In genomic region chr16:15457390-15457789, GRCh38 we compare ENCODE assay signal across 23 cellular contexts. TPM values are rescaled to one million over a fixed set of nuclear protein-coding genes. Genes with fewer than 3 reads are reported as not detected.
A peak's percentile ranks its signal among the peaks of the same experiment; 100 is the strongest.
DNase-seq lines count a peak whose midpoint lies in the region; ATAC-seq, FAIRE-seq and TF ChIP-seq lines count a peak whose summit lies in the region.
"Had no signal": no experiment of that assay in that cellular context is flagged by ENCODE, and none has a peak within 500 bp of the region (broad histone marks: within the 10 kb centered on the region; RNA-seq: fewer than 3 reads in every experiment).

No MANE protein-coding gene starts in this region.

- peaks cover 17% of the 10 kb centered on the region for H3K27me3 Mint-ChIP-seq in activated CD8-positive, alpha-beta memory T cell treated with anti-CD3 and anti-CD28 coated beads, Interleukin-2, amount 10 ng/mL, durations not matched to agents 7 days and 5 days
- H3K27me3 Mint-ChIP-seq in nephron progenitor cell (ENCODE audit: low read depth, poor library complexity), result peaks cover 2% of the 10 kb centered on the region
- H3K27me3 Mint-ChIP-seq: CD4-positive, CD25-positive, alpha-beta regulatory T cell had no signal

- no peak overlapping the region for H3K4me3 Mint-ChIP-seq in activated CD8-positive, alpha-beta memory T cell treated with anti-CD3 and anti-CD28 coated beads, Interleukin-2, amount 10 ng/mL, durations not matched to agents 7 days and 5 days
- H3K4me3 Mint-ChIP-seq in nephron progenitor cell, result no peak overlapping the region
- H3K4me3 Mint-ChIP-seq: CD4-positive, CD25-positive, alpha-beta regulatory T cell; CD8-positive, alpha-beta T cell; HFFc6 had no signal

- no peak overlapping the region for H3K9ac ChIP-seq in BLaER1 treated with 17β-estradiol and CSF1 and Interleukin-3, amounts not matched to agents 10 nM and 100 nM

- CTCF ChIA-PET in activated CD8-positive, alpha-beta memory T cell treated with anti-CD3 and anti-CD28 coated beads, Interleukin-2, amount 10 ng/mL, durations not matched to agents 7 days and 5 days (lab: Charles Lee), result no interaction called here

- peak overlapping the region in 6 of 11 experiments; percentile 0 to 35 (median 12); a peak in 4 of 22 replicates for H3K4me2 ChIP-seq in BLaER1 treated with 17β-estradiol and CSF1 and Interleukin-3, amounts not matched to agents 10 nM and 100 nM

- H3K9me3 ChIP-seq in BLaER1 treated with 17β-estradiol and CSF1 and Interleukin-3, amounts not matched to agents 10 nM and 100 nM (replicated peaks in 1 of 11), result peaks cover 0 to 13% (median 4%) of the 10 kb centered on the region in 11 experiments; a peak in 6 of 22 replicates
- no peaks in the 10 kb centered on the region for H3K9me3 ChIP-seq in small intestine (ENCODE audit: control insufficient read depth, low read depth)
- H3K9me3 ChIP-seq: BE2C, Caco-2, HAP-1 had no signal

- H3K36me3 ChIP-seq in BLaER1 treated with 17β-estradiol and CSF1 and Interleukin-3, amounts not matched to agents 10 nM and 100 nM, result no peaks in the 10 kb centered on the region
- no peaks in the 10 kb centered on the region for H3K36me3 ChIP-seq in small intestine (ENCODE audit: control insufficient read depth in 2 of 2, insufficient read depth in 2 of 2, low read length in 2 of 2)
- H3K36me3 ChIP-seq: BE2C, HAP-1 had no signal

- TF ChIP-seq CTCF in nephron progenitor cell (IDR thresholded peaks at IDR 0.05), result no peak

- H3K9me3 Mint-ChIP-seq in activated CD8-positive, alpha-beta memory T cell treated with anti-CD3 and anti-CD28 coated beads, Interleukin-2, amount 10 ng/mL, durations not matched to agents 7 days and 5 days (ENCODE audit: low read depth), result no peaks in the 10 kb centered on the region
- no peaks in the 10 kb centered on the region for H3K9me3 Mint-ChIP-seq in nephron progenitor cell
- H3K9me3 Mint-ChIP-seq: CD4-positive, CD25-positive, alpha-beta regulatory T cell; CD8-positive, alpha-beta T cell; HFFc6 had no signal

- H3K27me3 ChIP-seq in BLaER1 treated with 17β-estradiol and CSF1 and Interleukin-3, amounts not matched to agents 10 nM and 100 nM, result no peaks in the 10 kb centered on the region
- H3K27me3 ChIP-seq in small intestine (ENCODE audit: control insufficient read depth in 2 of 2, insufficient read depth in 2 of 2, low read length in 2 of 2), result no peaks in the 10 kb centered on the region
- H3K27me3 ChIP-seq: BE2C had no signal

- peaks cover 0 to 18% (median 13%) of the 10 kb centered on the region in 10 experiments; a peak in 17 of 20 replicates for H3K4me1 ChIP-seq in BLaER1 treated with 17β-estradiol and CSF1 and Interleukin-3, amounts not matched to agents 10 nM and 100 nM
- peaks cover 0 to 5% of the 10 kb centered on the region in 2 donors for H3K4me1 ChIP-seq in small intestine (ENCODE audit: control insufficient read depth in 2 of 2, insufficient read depth in 1 of 2, low read depth in 1 of 2, low read length in 1 of 2)
- H3K4me1 ChIP-seq: BE2C, HAP-1 had no signal

- H3K4me1 Mint-ChIP-seq in activated CD8-positive, alpha-beta memory T cell treated with anti-CD3 and anti-CD28 coated beads, Interleukin-2, amount 10 ng/mL, durations not matched to agents 7 days and 5 days, result no peaks in the 10 kb centered on the region
- H3K4me1 Mint-ChIP-seq in nephron progenitor cell, result peaks cover 12% of the 10 kb centered on the region
- H3K4me1 Mint-ChIP-seq: CD4-positive, CD25-positive, alpha-beta regulatory T cell had no signal

- H3K27ac Mint-ChIP-seq in activated CD8-positive, alpha-beta memory T cell treated with anti-CD3 and anti-CD28 coated beads, Interleukin-2, amount 10 ng/mL, durations not matched to agents 7 days and 5 days, result no peak overlapping the region
- peak overlapping the region; percentile 33 for H3K27ac Mint-ChIP-seq in nephron progenitor cell
- H3K27ac Mint-ChIP-seq: CD4-positive, CD25-positive, alpha-beta regulatory T cell; CD8-positive, alpha-beta T cell; HFFc6 had no signal

- no peaks in the 10 kb centered on the region for H3K36me3 Mint-ChIP-seq in activated CD8-positive, alpha-beta memory T cell treated with anti-CD3 and anti-CD28 coated beads, Interleukin-2, amount 10 ng/mL, durations not matched to agents 7 days and 5 days
- H3K36me3 Mint-ChIP-seq in nephron progenitor cell (ENCODE audit: low read depth), result peaks cover 15% of the 10 kb centered on the region
- H3K36me3 Mint-ChIP-seq: CD4-positive, CD25-positive, alpha-beta regulatory T cell; CD8-positive, alpha-beta T cell had no signal

- 42 to 63% (median 46%) methylated on average over 4 of the region's 4 CpGs for whole genome bisulfite sequencing in small intestine, 3 donors

- H3K27ac ChIP-seq in BLaER1 treated with 17β-estradiol and CSF1 and Interleukin-3, amounts not matched to agents 10 nM and 100 nM, result no peak overlapping the region
- peak overlapping the region in 1 of 2 donors; percentile 41 for H3K27ac ChIP-seq in small intestine (ENCODE audit: low read depth in 1 of 2, low read length in 1 of 2)
- H3K27ac ChIP-seq: 22Rv1 had no signal

- H4K20me1 ChIP-seq in BLaER1 treated with 17β-estradiol and CSF1 and Interleukin-3, amounts not matched to agents 10 nM and 100 nM, result no peaks in the 10 kb centered on the region

- no peak overlapping the region; a peak in 1 of 20 replicates for H3K4me3 ChIP-seq in BLaER1 treated with 17β-estradiol and CSF1 and Interleukin-3, amounts not matched to agents 10 nM and 100 nM
- H3K4me3 ChIP-seq in small intestine (ENCODE audit: low read depth in 1 of 2, low read length in 2 of 2), result no peak overlapping the region
- H3K4me3 ChIP-seq: GM12878, HAP-1 had no signal

- DNase-seq in activated CD8-positive, alpha-beta memory T cell treated with anti-CD3 and anti-CD28 coated beads, Interleukin-2, amount 50 U/mL, for 48 hours, result peak; percentile 10
- DNase-seq in activated CD8-positive, alpha-beta memory T cell treated with anti-CD3 and anti-CD28 coated beads, Interleukin-2, amount 10 ng/mL, durations not matched to agents 7 days and 5 days, result no peak
- DNase-seq in nephron progenitor cell (no peak), small intestine (peak; percentile 71)
- DNase-seq: BE2C; C1 segment of cervical spinal cord; Caco-2; CD8-positive, alpha-beta T cell; DMS153; EL; GDM1; GOT3; HFFc6 had no signal

- FAIRE-seq in small intestine (lab: Jason Lieb, UNC), result no peak
- FAIRE-seq: A204.1, GM12878, H54 had no signal

- no peak for ATAC-seq in activated CD8-positive, alpha-beta memory T cell treated with anti-CD3 and anti-CD28 coated beads, Interleukin-2, amount 10 ng/mL, durations not matched to agents 7 days and 5 days
- no peak for ATAC-seq in HG03571 (IDR thresholded peaks at IDR 0.05; ENCODE audit: unreplicated experiment)
- ATAC-seq in GM21390 (IDR thresholded peaks at IDR 0.05; ENCODE audit: unreplicated experiment), result no peak
- ATAC-seq in GM18858 (IDR thresholded peaks at IDR 0.05; ENCODE audit: unreplicated experiment), result no peak
- ATAC-seq: CD8-positive, alpha-beta T cell; GM12878 had no signal

RNA-seq across cellular contexts. Expression of gene BMERB1, which starts 23.0 kb away (rescaled TPM):
- 10 to 100 TPM in 1 of 2 experiments, 1 to 10 TPM in 1; 4.5 to 11.9 TPM for total RNA-seq in activated CD8-positive, alpha-beta memory T cell treated with anti-CD3 and anti-CD28 coated beads, Interleukin-2, amount 10 ng/mL, durations not matched to agents 7 days and 5 days
- 10 to 100 TPM in 1 of 3 donors, 1 to 10 TPM in 1, under 1 TPM in 1; 0.89 to 20.9 (median 4.6) TPM for polyA plus RNA-seq in small intestine
- total RNA-seq: Caco-2 had no signal

Comparison
In these comparisons a context has a peak if more than half of its experiments do, and no peak if none do; other contexts are left out.
1. DNase-seq: peak in activated CD8-positive, alpha-beta memory T cell treated with anti-CD3 and anti-CD28 coated beads, Interleukin-2, amount 50 U/mL, for 48 hours (single experiment) and small intestine (single experiment); none in activated CD8-positive, alpha-beta memory T cell treated with anti-CD3 and anti-CD28 coated beads, Interleukin-2, amount 10 ng/mL, durations not matched to agents 7 days and 5 days (single experiment) and nephron progenitor cell (single experiment).